In the genomic region with DNA sequence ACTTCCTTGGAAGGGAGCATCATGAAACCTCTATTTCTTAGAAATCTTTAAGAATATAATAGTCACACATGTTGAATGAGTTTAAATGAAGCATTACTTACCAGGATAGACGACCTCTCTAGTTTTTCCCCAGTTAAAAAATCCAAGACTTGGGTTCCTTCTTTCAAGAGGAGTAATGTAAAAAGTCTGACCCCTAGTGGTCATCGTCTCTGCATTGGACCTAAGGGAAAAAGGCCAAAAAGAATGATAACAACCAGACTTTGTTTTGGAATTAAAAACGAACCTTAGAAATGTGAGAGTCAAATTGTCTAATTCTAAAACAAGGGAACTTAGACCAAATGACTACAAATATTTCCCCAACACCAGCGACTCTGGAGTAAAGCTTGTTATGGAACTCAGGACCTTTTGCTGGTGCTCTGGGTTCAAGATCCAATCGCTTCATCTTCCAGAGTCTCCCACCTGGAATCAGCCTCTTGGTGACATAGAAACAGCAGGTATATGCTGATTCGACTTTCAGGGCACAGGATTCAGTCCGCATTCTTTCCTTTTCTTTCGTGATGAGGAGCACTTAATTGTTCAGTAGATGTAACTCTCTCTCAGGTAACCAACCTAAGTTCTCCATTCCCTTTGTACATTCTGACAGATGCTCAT, we compare ENCODE assay signal across 8 cellular contexts.
DNase-seq lines count a peak whose midpoint lies in the region; TF ChIP-seq lines count a peak whose summit lies in the region.

No MANE protein-coding gene starts in this region.

- H3K4me1 Mint-ChIP-seq in MCF 10A (ENCODE audit: insufficient read depth, unreplicated experiment), result no peaks in the 10 kb centered on the region

- no peaks in the 10 kb centered on the region for H3K36me3 Mint-ChIP-seq in MCF 10A (ENCODE audit: insufficient read depth, unreplicated experiment)

- POLR2A ChIA-PET in MCF 10A (lab: Yijun Ruan, JAX), result interaction anchor here (0.6 to 13.3 kb wide), 7 partner anchors 103 to 1218 kb away, joined by 3 to 252 read pairs (median 4); partner anchors contain the start of gene BCL6

- CTCF ChIA-PET in MCF 10A (lab: Yijun Ruan, JAX), result interaction anchor here (0.6 to 14.5 kb wide), 29 partner anchors 19 to 1316 kb away, joined by 3 to 240 read pairs (median 4); partner anchors contain the start of gene BCL6

- no peaks in the 10 kb centered on the region for H3K27me3 Mint-ChIP-seq in MCF 10A (ENCODE audit: insufficient read depth, unreplicated experiment)

- no peaks in the 10 kb centered on the region for H3K27me3 ChIP-seq in vagina

- H3K36me3 ChIP-seq in vagina, result no peaks in the 10 kb centered on the region

- TF ChIP-seq CTCF in AG09309 (IDR thresholded peaks at IDR 0.05; ENCODE audit: control insufficient read depth, insufficient read depth, low read depth, low read length, missing control alignments), result peak; percentile 71
- peak; percentile 60 for TF ChIP-seq CTCF in GM12873 (IDR thresholded peaks at IDR 0.05; ENCODE audit: insufficient read depth, low read depth, low read length, missing control alignments)
- peak; percentile 70 for TF ChIP-seq CTCF in MCF 10A (IDR thresholded peaks at IDR 0.05; ENCODE audit: unreplicated experiment)
- TF ChIP-seq CTCF in vagina (IDR thresholded peaks at IDR 0.05), result peak; percentile 20 to 64 (median 57)

- peak overlapping the region; percentile 37 for H3K27ac ChIP-seq in vagina

- no peak overlapping the region for H3K4me3 ChIP-seq in AG09309 (ENCODE audit: control insufficient read depth, low read depth, low read length)
- H3K4me3 ChIP-seq in vagina, result no peak overlapping the region

- H3K9me3 ChIP-seq in vagina, result no peaks in the 10 kb centered on the region

- TF ChIP-seq POLR2A in vagina (IDR thresholded peaks at IDR 0.05), result no peak

- peaks cover 8% of the 10 kb centered on the region for H3K4me1 ChIP-seq in vagina

- BruUV-seq in MCF 10A (replicated peaks; lab: Mats Ljungman, UMichigan), result no TSS peak

- H3K9me3 Mint-ChIP-seq in MCF 10A (ENCODE audit: unreplicated experiment), result no peaks in the 10 kb centered on the region

- intact Hi-C loops in MCF 10A (cut with micrococcal nuclease) (loop anchor here (1.0 to 10.0 kb wide), 4 partner anchors 187 to 1042 kb away; no protein-coding TSS in a partner anchor), vagina (cut with DNase I) (loop anchor here (5.0 to 10.0 kb wide), 2 partner anchors 190 to 902 kb away; no protein-coding TSS in a partner anchor)

- H3K4me3 Mint-ChIP-seq in MCF 10A (ENCODE audit: unreplicated experiment), result no peak overlapping the region

- no peak overlapping the region for H3K27ac Mint-ChIP-seq in MCF 10A (ENCODE audit: low read depth, unreplicated experiment)

- peak; percentile 37 for DNase-seq in AG09309 (ENCODE audit: low read depth)
- DNase-seq in NCI-H345 (lab: John Stamatoyannopoulos, UW), result peak; percentile 71
- peak; percentile 71 for DNase-seq in MCF 10A (ENCODE audit: unreplicated experiment)
- DNase-seq in kidney tubule cell (ENCODE audit: low spot score), result peak; percentile 65
- no peak for DNase-seq in vagina (ENCODE audit: extremely low spot score in 2 of 2)
- DNase-seq in ureter (ENCODE audit: low spot score), result no peak
- DNase-seq in activated naive CD4-positive, alpha-beta T cell treated with Interleukin-2 at 50 U/mL for 16 hours, result no peak

Comparison
In these comparisons a context has a peak if more than half of its experiments do, and no peak if none do; other contexts are left out.
1. DNase-seq: peak in AG09309 (single experiment), NCI-H345 (single experiment), MCF 10A (single experiment) and kidney tubule cell (single experiment); none in vagina (0 of 2), ureter (single experiment) and activated naive CD4-positive, alpha-beta T cell treated with Interleukin-2 at 50 U/mL for 16 hours (single experiment).
2. Peak in every context shown above with its lines, with median percentiles within 50 percentile points of each other: CTCF ChIP-seq.